9 cellular contexts compared by ENCODE assay signal in genomic region chr18:32770651-32771168, GRCh38. TPM values are rescaled to one million over a fixed set of nuclear protein-coding genes. Genes with fewer than 3 reads are reported as not detected.
DNase-seq lines count a peak whose midpoint lies in the region; ATAC-seq and TF ChIP-seq lines count a peak whose summit lies in the region.
"Had no signal": no experiment of that assay in that cellular context is flagged by ENCODE, and none has a peak within 500 bp of the region (broad histone marks: within the 10 kb centered on the region; RNA-seq: fewer than 3 reads in every experiment).

No MANE protein-coding gene starts in this region.

- H3K36me3 Mint-ChIP-seq in activated T-helper 1 cell treated with anti-CD3 and anti-CD28 coated beads, Interleukin-12 subunit alpha, Interleukin-12 subunit beta, Interleukin-2, Interleukin-4 antibody, amounts not matched to agents 30 ng/mL and 10 ng/mL and 1 ng/mL, durations not matched to agents 14 hours and 24 hours and 36 hours (ENCODE audit: low read depth), result no peaks in the 10 kb centered on the region

- no peaks in the 10 kb centered on the region for H3K9me3 Mint-ChIP-seq in activated T-helper 1 cell treated with anti-CD3 and anti-CD28 coated beads, Interleukin-12 subunit alpha, Interleukin-12 subunit beta, Interleukin-2, Interleukin-4 antibody, amounts not matched to agents 30 ng/mL and 10 ng/mL and 1 ng/mL, durations not matched to agents 14 hours and 24 hours and 36 hours

- H3K79me2 ChIP-seq in SK-N-SH (ENCODE audit: insufficient read depth) (no peaks in the 10 kb centered on the region), mammary epithelial cell (ENCODE audit: insufficient read depth, low read length) (no peaks in the 10 kb centered on the region)

- no peak overlapping the region for H3K27ac Mint-ChIP-seq in activated T-helper 1 cell treated with anti-CD3 and anti-CD28 coated beads, Interleukin-12 subunit alpha, Interleukin-12 subunit beta, Interleukin-2, Interleukin-4 antibody, amounts not matched to agents 30 ng/mL and 10 ng/mL and 1 ng/mL, durations not matched to agents 14 hours and 24 hours and 36 hours

- in situ Hi-C loops in mammary epithelial cell (cut with MboI; ENCODE audit: low sequenced_read_pairs in 2 of 2), result no loop called here

- DNase-seq in SK-N-SH (peak; percentile 45), mammary epithelial cell (no peak), mucosa of descending colon (peak; percentile 4 to 47 (median 27)), tibial nerve (ENCODE audit: low spot score in 2 of 2) (no peak), NCI-H82 treated with DMSO at 0.1 percent for 48 hours (lab: John Stamatoyannopoulos, UW; ENCODE audit: unreplicated experiment) (no peak)
- DNase-seq in activated T-helper 1 cell treated with anti-CD3 and anti-CD28 coated beads, Interleukin-12 subunit alpha, Interleukin-12 subunit beta, Interleukin-2, Interleukin-4 antibody, amounts not matched to agents 30 ng/mL and 10 ng/mL and 1 ng/mL, durations not matched to agents 14 hours and 24 hours and 36 hours (ENCODE audit: low spot score), result no peak

- POLR2A ChIA-PET in SK-N-SH (lab: Yijun Ruan, JAX), result no interaction called here

- no peak for TF ChIP-seq POLR2A in tibial nerve (IDR thresholded peaks at IDR 0.05)

- no peaks in the 10 kb centered on the region for H3K9me3 ChIP-seq in SK-N-SH
- no peaks in the 10 kb centered on the region for H3K9me3 ChIP-seq in mammary epithelial cell (replicated peaks; ENCODE audit: insufficient read depth, low read length)
- H3K9me3 ChIP-seq in mucosa of descending colon, result no peaks in the 10 kb centered on the region
- H3K9me3 ChIP-seq in tibial nerve, result no peaks in the 10 kb centered on the region

- CTCF ChIA-PET in SK-N-SH (lab: Yijun Ruan, JAX) (interaction anchor here (0.8 to 1.2 kb wide), 2 partner anchors 55 to 60 kb away, joined by 3 read pairs; no protein-coding TSS in a partner anchor), mammary epithelial cell (lab: Charles Lee; ENCODE audit: low non-redundant PET) (no interaction called here)

- WGBS in SK-N-SH (ENCODE audit: low lambda C conversion rate), result 11% methylated on average over 22 of the region's 34 CpGs
- WGBS in mammary epithelial cell (ENCODE audit: low coverage, missing lambda C conversion rate), result no CpG with 5 or more reads among the region's 34 CpGs
- WGBS in tibial nerve, 2 donors, result 2 to 3% methylated on average over 30 to 31 of the region's 34 CpGs

- no peaks in the 10 kb centered on the region for H3K9me2 ChIP-seq in SK-N-SH

- TF ChIP-seq RAD21 in SK-N-SH (IDR thresholded peaks at IDR 0.05; ENCODE audit: low read length), result no peak

- TF ChIP-seq EP300 in SK-N-SH (IDR thresholded peaks at IDR 0.05; ENCODE audit: borderline replicate concordance in 1 of 2, low read depth in 1 of 2, low read length in 1 of 2) (no peak), tibial nerve (IDR thresholded peaks at IDR 0.05) (no peak)

- H4K20me1 ChIP-seq in SK-N-SH (ENCODE audit: insufficient read depth), result no peaks in the 10 kb centered on the region
- H4K20me1 ChIP-seq in mammary epithelial cell (ENCODE audit: insufficient read depth, low read length), result no peaks in the 10 kb centered on the region

- peak overlapping the region; percentile 66; the same call in 1 of the 2 replicates for H3K4me2 ChIP-seq in SK-N-SH
- peak overlapping the region; percentile 63 for H3K4me2 ChIP-seq in mammary epithelial cell (ENCODE audit: insufficient read depth, low read depth, low read length)

- no peak overlapping the region for H3K9ac ChIP-seq in SK-N-SH
- H3K9ac ChIP-seq in mammary epithelial cell (ENCODE audit: insufficient read depth, low read length), result no peak overlapping the region

- H2AFZ ChIP-seq in SK-N-SH (ENCODE audit: low read depth) (no peak overlapping the region), mammary epithelial cell (ENCODE audit: low read depth, low read length) (peak overlapping the region; percentile 44)

- H3K27me3 ChIP-seq in SK-N-SH (ENCODE audit: insufficient read depth) (peaks cover 40% of the 10 kb centered on the region), mammary epithelial cell (ENCODE audit: insufficient read depth, low read length) (peaks cover 35% of the 10 kb centered on the region), tibial nerve (peaks cover 0 to 58% of the 10 kb centered on the region in 2 donors)

- peaks cover 47% of the 10 kb centered on the region for H3K27me3 Mint-ChIP-seq in activated T-helper 1 cell treated with anti-CD3 and anti-CD28 coated beads, Interleukin-12 subunit alpha, Interleukin-12 subunit beta, Interleukin-2, Interleukin-4 antibody, amounts not matched to agents 30 ng/mL and 10 ng/mL and 1 ng/mL, durations not matched to agents 14 hours and 24 hours and 36 hours (ENCODE audit: insufficient read depth)

- ATAC-seq in SK-N-SH treated with all-trans-retinoic acid at 6 μM for 48 hours, result no peak
- ATAC-seq in mucosa of descending colon, result peak; percentile 12
- ATAC-seq in GM18861 (IDR thresholded peaks at IDR 0.05; ENCODE audit: unreplicated experiment), result no peak

- H3K4me1 Mint-ChIP-seq in activated T-helper 1 cell treated with anti-CD3 and anti-CD28 coated beads, Interleukin-12 subunit alpha, Interleukin-12 subunit beta, Interleukin-2, Interleukin-4 antibody, amounts not matched to agents 30 ng/mL and 10 ng/mL and 1 ng/mL, durations not matched to agents 14 hours and 24 hours and 36 hours (ENCODE audit: low read depth), result no peaks in the 10 kb centered on the region

- intact Hi-C loops in mammary epithelial cell (cut with micrococcal nuclease), result no loop called here
- intact Hi-C loops in mucosa of descending colon (cut with DNase I, micrococcal nuclease), result no loop called here
- intact Hi-C loops in activated T-helper 1 cell treated with anti-CD3 and anti-CD28 coated beads, Interleukin-12 subunit alpha, Interleukin-12 subunit beta, Interleukin-2, Interleukin-4 antibody, amounts not matched to agents 30 ng/mL and 10 ng/mL and 1 ng/mL, durations not matched to agents 14 hours and 24 hours and 36 hours (cut with micrococcal nuclease), result no loop called here

- H3K27ac ChIP-seq in SK-N-SH (ENCODE audit: low read depth in 2 of 2, low read length in 1 of 2) (no peak overlapping the region), mammary epithelial cell (ENCODE audit: insufficient read depth, low read depth, low read length) (no peak overlapping the region), tibial nerve (peak overlapping the region in 1 of 4 donors; percentile 51)

- H3K4me3 Mint-ChIP-seq in activated T-helper 1 cell treated with anti-CD3 and anti-CD28 coated beads, Interleukin-12 subunit alpha, Interleukin-12 subunit beta, Interleukin-2, Interleukin-4 antibody, amounts not matched to agents 30 ng/mL and 10 ng/mL and 1 ng/mL, durations not matched to agents 14 hours and 24 hours and 36 hours, result no peak overlapping the region

- dilution Hi-C loops in mammary epithelial cell (cut with HindIII; ENCODE audit: low sequenced_read_pairs), result no loop called here

- TF ChIP-seq CTCF in SK-N-SH (IDR thresholded peaks at IDR 0.05) (no peak), mammary epithelial cell (conservative IDR thresholded peaks at IDR 0.05 in 1 of 2, IDR thresholded peaks at IDR 0.05 in 1 of 2; ENCODE audit: extremely low read depth in 1 of 2, insufficient read depth in 1 of 2, low read depth in 1 of 2, low read length in 2 of 2) (no peak), mucosa of descending colon (IDR thresholded peaks at IDR 0.05) (no peak), tibial nerve (IDR thresholded peaks at IDR 0.05) (no peak)

- H3K36me3 ChIP-seq in SK-N-SH (replicated peaks in 1 of 2; ENCODE audit: control insufficient read depth in 1 of 2, insufficient read depth in 2 of 2, low read length in 1 of 2) (no peaks in the 10 kb centered on the region), mammary epithelial cell (ENCODE audit: insufficient read depth, low read length) (no peaks in the 10 kb centered on the region), mucosa of descending colon (ENCODE audit: low read depth) (no peaks in the 10 kb centered on the region), tibial nerve (no peaks in the 10 kb centered on the region)

- H3K4me3 ChIP-seq in SK-N-SH (ENCODE audit: low read depth in 2 of 2, low read length in 1 of 2), result peak overlapping the region in 1 of 2 experiments; percentile 35; a peak in 2 of 4 replicates
- no peak overlapping the region for H3K4me3 ChIP-seq in mammary epithelial cell (replicated peaks in 1 of 3; ENCODE audit: insufficient read depth in 1 of 3, low read depth in 2 of 3, low read length in 3 of 3)
- H3K4me3 ChIP-seq in mucosa of descending colon, result no peak overlapping the region
- H3K4me3 ChIP-seq in tibial nerve, result peak overlapping the region; percentile 17 to 55 (median 42)

- H3K4me1 ChIP-seq in SK-N-SH (ENCODE audit: control insufficient read depth in 1 of 2, insufficient read depth in 2 of 2, low read depth in 1 of 2, low read length in 1 of 2) (peaks cover 0 to 8% of the 10 kb centered on the region in 2 experiments; a peak in 1 of 4 replicates), mammary epithelial cell (ENCODE audit: insufficient read depth, low read length) (no peaks in the 10 kb centered on the region), mucosa of descending colon (ENCODE audit: low read depth) (peaks cover 20% of the 10 kb centered on the region), tibial nerve (peaks cover 0 to 30% (median 14%) of the 10 kb centered on the region in 4 donors)

- H3F3A ChIP-seq in SK-N-SH (replicated peaks; ENCODE audit: insufficient read depth), result no peaks in the 10 kb centered on the region

- BruUV-seq in mammary epithelial cell (replicated peaks; lab: Mats Ljungman, UMichigan), result no TSS peak

TF ChIP-seq in SK-N-SH, 30 proteins besides CTCF, POLR2A, EP300 and RAD21 (continues in another document):
- no peak for TF ChIP-seq TEAD4 (IDR thresholded peaks at IDR 0.05; ENCODE audit: borderline replicate concordance, insufficient read depth)
- TF ChIP-seq GABPA (IDR thresholded peaks at IDR 0.05; ENCODE audit: low read depth), result no peak

TF ChIP-seq in SK-N-SH treated with all-trans-retinoic acid at 6 μM for 48 hours, 23 proteins besides CTCF, POLR2A, EP300 and RAD21 (continues in another document):
- TF ChIP-seq PPARA (CRISPR knock-in tag; IDR thresholded peaks at IDR 0.05; ENCODE audit: borderline replicate concordance), result no peak
- TF ChIP-seq GLIS3 (CRISPR knock-in tag; IDR thresholded peaks at IDR 0.05), result no peak
- TF ChIP-seq SNAI2 (CRISPR knock-in tag; IDR thresholded peaks at IDR 0.05), result no peak

RNA-seq across cellular contexts. Expression of gene KLHL14, which starts 2.1 kb away (rescaled TPM):
- polyA plus RNA-seq in SK-N-SH (2012; rRNA removed) (not detected in 2 replicates), mammary epithelial cell (not detected)
- polyA plus RNA-seq in SK-N-SH (2012; cell fraction: cytosol; rRNA removed), result not detected in 2 replicates
- polyA plus RNA-seq in SK-N-SH (2012; cell fraction: nucleus; rRNA removed), result not detected in 2 replicates
- total RNA-seq in mammary epithelial cell (not detected), mucosa of descending colon (under 1 TPM; 0.10 to 0.32 (median 0.12) TPM), tibial nerve (under 1 TPM; 0.21 to 0.59 (median 0.37) TPM)
- not detected for polyA minus RNA-seq in mammary epithelial cell
- not detected in 2 replicates for total RNA-seq in activated T-helper 1 cell treated with anti-CD3 and anti-CD28 coated beads, Interleukin-12 subunit alpha, Interleukin-12 subunit beta, Interleukin-2, Interleukin-4 antibody, amounts not matched to agents 30 ng/mL and 10 ng/mL and 1 ng/mL, durations not matched to agents 14 hours and 24 hours and 36 hours
- polyA plus RNA-seq: AG04450 had no signal

Comparison
In these comparisons a context has a peak if more than half of its experiments do, and no peak if none do; other contexts are left out.
1. DNase-seq: peak in SK-N-SH (single experiment) and mucosa of descending colon (3 of 3); none in mammary epithelial cell (single experiment), tibial nerve (0 of 2), NCI-H82 treated with DMSO at 0.1 percent for 48 hours (single experiment) and activated T-helper 1 cell treated with anti-CD3 and anti-CD28 coated beads, Interleukin-12 subunit alpha, Interleukin-12 subunit beta, Interleukin-2, Interleukin-4 antibody, amounts not matched to agents 30 ng/mL and 10 ng/mL and 1 ng/mL, durations not matched to agents 14 hours and 24 hours and 36 hours (single experiment).
2. H3K4me3 ChIP-seq: peak in tibial nerve (4 of 4); none in mammary epithelial cell (0 of 3) and mucosa of descending colon (single experiment).